In the genomic region with DNA sequence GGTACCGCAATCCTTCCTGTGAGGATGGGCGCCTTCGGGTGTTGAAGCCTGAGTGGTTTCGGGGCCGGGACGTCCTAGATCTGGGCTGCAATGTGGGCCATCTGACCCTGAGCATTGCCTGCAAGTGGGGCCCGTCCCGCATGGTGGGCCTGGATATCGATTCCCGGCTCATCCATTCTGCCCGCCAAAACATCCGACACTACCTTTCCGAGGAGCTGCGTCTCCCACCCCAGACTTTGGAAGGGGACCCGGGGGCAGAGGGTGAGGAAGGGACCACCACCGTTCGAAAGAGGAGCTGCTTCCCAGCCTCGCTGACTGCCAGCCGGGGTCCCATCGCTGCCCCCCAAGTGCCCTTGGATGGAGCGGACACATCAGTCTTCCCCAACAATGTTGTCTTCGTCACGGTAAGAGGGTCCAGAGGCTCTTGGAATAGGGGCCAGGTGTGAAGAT, we compare ENCODE assay signal across 7 cellular contexts. TPM values are rescaled to one million over a fixed set of nuclear protein-coding genes. Genes with fewer than 3 reads are reported as not detected.
DNase-seq lines count a peak whose midpoint lies in the region; ATAC-seq and TF ChIP-seq lines count a peak whose summit lies in the region.

No MANE protein-coding gene starts in this region.

- CTCF ChIA-PET in activated CD8-positive, alpha-beta T cell treated with anti-CD3 and anti-CD28 coated beads, Interleukin-2, amount 10 ng/mL, durations not matched to agents 7 days and 5 days (lab: Charles Lee) = no interaction called here

- H3K4me3 ChIP-seq in HFF-Myc (replicated peaks; ENCODE audit: low read depth, low read length) (peak overlapping the region; percentile 76), iPS-15b (ENCODE audit: low read depth, low read length) (peak overlapping the region; percentile 84)

- no peaks in the 10 kb centered on the region for H3K9me3 ChIP-seq in iPS-15b (ENCODE audit: control insufficient read depth, insufficient read depth, low read length)

- H3K36me3 ChIP-seq in iPS-15b (ENCODE audit: control insufficient read depth, insufficient read depth, low read length) = peaks cover 18% of the 10 kb centered on the region

- H3K36me3 Mint-ChIP-seq in activated CD8-positive, alpha-beta T cell treated with anti-CD3 and anti-CD28 coated beads, Interleukin-2, amount 10 ng/mL, durations not matched to agents 7 days and 5 days (ENCODE audit: low read depth) = peaks cover 65% of the 10 kb centered on the region
- H3K36me3 Mint-ChIP-seq in stimulated activated naive B cell treated with anti-CD40 and anti-IgM and Interleukin-4, amounts not matched to agents 10 μg/mL and 1 μg/mL and 100 μg/mL, for 72 hours = peaks cover 47 to 64% of the 10 kb centered on the region in 2 donors

- H3K4me3 Mint-ChIP-seq in activated CD8-positive, alpha-beta T cell treated with anti-CD3 and anti-CD28 coated beads, Interleukin-2, amount 10 ng/mL, durations not matched to agents 7 days and 5 days = peak overlapping the region; percentile 88
- peak overlapping the region; percentile 90 to 95 for H3K4me3 Mint-ChIP-seq in stimulated activated naive B cell treated with anti-CD40 and anti-IgM and Interleukin-4, amounts not matched to agents 10 μg/mL and 1 μg/mL and 100 μg/mL, for 72 hours

- peaks cover 55% of the 10 kb centered on the region for H3K4me1 Mint-ChIP-seq in activated CD8-positive, alpha-beta T cell treated with anti-CD3 and anti-CD28 coated beads, Interleukin-2, amount 10 ng/mL, durations not matched to agents 7 days and 5 days (ENCODE audit: low read depth)
- H3K4me1 Mint-ChIP-seq in stimulated activated naive B cell treated with anti-CD40 and anti-IgM and Interleukin-4, amounts not matched to agents 10 μg/mL and 1 μg/mL and 100 μg/mL, for 72 hours = peaks cover 53 to 72% of the 10 kb centered on the region in 2 donors

- peak overlapping the region; percentile 97 for H3K27ac Mint-ChIP-seq in activated CD8-positive, alpha-beta T cell treated with anti-CD3 and anti-CD28 coated beads, Interleukin-2, amount 10 ng/mL, durations not matched to agents 7 days and 5 days
- H3K27ac Mint-ChIP-seq in stimulated activated naive B cell treated with anti-CD40 and anti-IgM and Interleukin-4, amounts not matched to agents 10 μg/mL and 1 μg/mL and 100 μg/mL, for 72 hours = peak overlapping the region; percentile 100

- no peak for TF ChIP-seq CTCF in HFF-Myc (IDR thresholded peaks at IDR 0.05; ENCODE audit: low read depth, low read length, missing control alignments)

- POLR2A ChIA-PET in activated CD8-positive, alpha-beta T cell treated with anti-CD3 and anti-CD28 coated beads, Interleukin-2, amount 10 ng/mL, durations not matched to agents 7 days and 5 days (lab: Charles Lee) = interaction anchor here (1.2 kb wide), 1 partner anchor 274 kb away, joined by 3 read pairs; no protein-coding TSS in a partner anchor

- peaks cover 8% of the 10 kb centered on the region for H3K4me1 ChIP-seq in iPS-15b (ENCODE audit: control insufficient read depth, insufficient read depth, low read length)

- H3K27me3 ChIP-seq in iPS-15b (ENCODE audit: control insufficient read depth, insufficient read depth, low read length) = peaks cover 5% of the 10 kb centered on the region

- DNase-seq in HFF-Myc (ENCODE audit: extremely low read depth, low read depth) (no peak), SW480 (ENCODE audit: low spot score) (no peak), HUDEP-2 (lab: John Stamatoyannopoulos, UW; ENCODE audit: unreplicated experiment in 76 of 76) (no peak)
- DNase-seq in activated CD8-positive, alpha-beta T cell treated with anti-CD3 and anti-CD28 coated beads, Interleukin-2, amount 10 ng/mL, durations not matched to agents 7 days and 5 days = no peak
- DNase-seq in stimulated activated naive B cell treated with anti-CD40 and anti-IgM and Interleukin-4, amounts not matched to agents 10 μg/mL and 1 μg/mL and 100 μg/mL, for 72 hours = no peak

- H3K9ac ChIP-seq in iPS-15b (ENCODE audit: low read depth, low read length) = peak overlapping the region; percentile 79

- H3K9me3 Mint-ChIP-seq in activated CD8-positive, alpha-beta T cell treated with anti-CD3 and anti-CD28 coated beads, Interleukin-2, amount 10 ng/mL, durations not matched to agents 7 days and 5 days (ENCODE audit: insufficient read depth) = peaks cover 3% of the 10 kb centered on the region
- peaks cover 0 to 4% of the 10 kb centered on the region in 2 donors for H3K9me3 Mint-ChIP-seq in stimulated activated naive B cell treated with anti-CD40 and anti-IgM and Interleukin-4, amounts not matched to agents 10 μg/mL and 1 μg/mL and 100 μg/mL, for 72 hours

- peaks cover 4% of the 10 kb centered on the region for H3K27me3 Mint-ChIP-seq in activated CD8-positive, alpha-beta T cell treated with anti-CD3 and anti-CD28 coated beads, Interleukin-2, amount 10 ng/mL, durations not matched to agents 7 days and 5 days (ENCODE audit: low read depth)
- H3K27me3 Mint-ChIP-seq in stimulated activated naive B cell treated with anti-CD40 and anti-IgM and Interleukin-4, amounts not matched to agents 10 μg/mL and 1 μg/mL and 100 μg/mL, for 72 hours = peaks cover 6% of the 10 kb centered on the region in 2 donors

- no peak for ATAC-seq in activated CD8-positive, alpha-beta T cell treated with anti-CD3 and anti-CD28 coated beads, Interleukin-2, amount 10 ng/mL, durations not matched to agents 7 days and 5 days
- no peak for ATAC-seq in stimulated activated naive B cell treated with anti-CD40 and anti-IgM and Interleukin-4, amounts not matched to agents 10 μg/mL and 1 μg/mL and 100 μg/mL, for 72 hours (replicated peaks)
- no peak for ATAC-seq in GM18511 (IDR thresholded peaks at IDR 0.05; ENCODE audit: unreplicated experiment)

RNA-seq across cellular contexts. Expression of a gene that starts 1.7 kb away (rescaled TPM):
- total RNA-seq in activated CD8-positive, alpha-beta T cell treated with anti-CD3 and anti-CD28 coated beads, Interleukin-2, amount 10 ng/mL, durations not matched to agents 7 days and 5 days = 10 to 100 TPM; 40.4 to 45.4 TPM

RNA-seq across cellular contexts. Expression of a gene that starts 2.8 kb away (rescaled TPM):
- total RNA-seq in activated CD8-positive, alpha-beta T cell treated with anti-CD3 and anti-CD28 coated beads, Interleukin-2, amount 10 ng/mL, durations not matched to agents 7 days and 5 days = 1 to 10 TPM; 2.6 to 2.8 TPM

RNA-seq across cellular contexts. Expression of a gene that starts 5.0 kb away (rescaled TPM):
- 10 to 100 TPM; 84.0 to 90.1 TPM for total RNA-seq in activated CD8-positive, alpha-beta T cell treated with anti-CD3 and anti-CD28 coated beads, Interleukin-2, amount 10 ng/mL, durations not matched to agents 7 days and 5 days

RNA-seq across cellular contexts. Expression of a gene that starts 32.7 kb away (rescaled TPM):
- 1 to 10 TPM; 2.7 to 3.6 TPM for total RNA-seq in activated CD8-positive, alpha-beta T cell treated with anti-CD3 and anti-CD28 coated beads, Interleukin-2, amount 10 ng/mL, durations not matched to agents 7 days and 5 days

RNA-seq across cellular contexts. Expression of a gene that starts 47.7 kb away (rescaled TPM):
- 100 to 1,000 TPM; 129 to 132 TPM for total RNA-seq in activated CD8-positive, alpha-beta T cell treated with anti-CD3 and anti-CD28 coated beads, Interleukin-2, amount 10 ng/mL, durations not matched to agents 7 days and 5 days
